ENCODE assay signal across 29 cellular contexts in genomic region chr1:42713293-42713692, GRCh38. TPM values are rescaled to one million over a fixed set of nuclear protein-coding genes. Genes with fewer than 3 reads are reported as not detected.
"Had no signal": no experiment of that assay in that cellular context is flagged by ENCODE, and none has a peak within 500 bp of the region (broad histone marks: within the 10 kb centered on the region; RNA-seq: fewer than 3 reads in every experiment).

No MANE protein-coding gene starts in this region.

- ATAC-seq: left colon; left lung; lower lobe of right lung; naive thymus-derived CD4-positive, alpha-beta T cell; natural killer cell treated with Interleukin-12 subunit alpha and Interleukin-12 subunit beta and Interleukin-15 and Interleukin-18, amount 100 ng/mL, for 72 hours; stimulated activated memory B cell treated with anti-CD40 and anti-IgM and Interleukin-4, amounts not matched to agents 10 μg/mL and 1 μg/mL and 100 μg/mL, for 72 hours; upper lobe of right lung had no signal

- H3K27me3 Mint-ChIP-seq: naive thymus-derived CD4-positive, alpha-beta T cell; natural killer cell treated with Interleukin-12 subunit alpha and Interleukin-12 subunit beta and Interleukin-15 and Interleukin-18, amount 100 ng/mL, for 72 hours; progenitor cell of endocrine pancreas; stimulated activated memory B cell treated with anti-CD40 and anti-IgM and Interleukin-4, amounts not matched to agents 10 μg/mL and 1 μg/mL and 100 μg/mL, for 72 hours had no signal

- H3K4me3 Mint-ChIP-seq: immature natural killer cell; mesothelial cell of epicardium; natural killer cell treated with Interleukin-12 subunit alpha and Interleukin-12 subunit beta and Interleukin-15 and Interleukin-18, amount 100 ng/mL, for 72 hours; stimulated activated memory B cell treated with anti-CD40 and anti-IgM and Interleukin-4, amounts not matched to agents 10 μg/mL and 1 μg/mL and 100 μg/mL, for 72 hours had no signal

- DNase-seq: hypothalamus; immature natural killer cell; kidney; left colon; left lung; lower lobe of right lung; mammary epithelial cell; mesendoderm; naive thymus-derived CD4-positive, alpha-beta T cell; ovary; right lobe of liver; stimulated activated CD4-positive, alpha-beta T cell treated with anti-CD3 and anti-CD28 coated beads, Interleukin-1b, Interleukin-23, amount 100 ng/mL, for 48 hours; stimulated activated CD4-positive, alpha-beta T cell treated with anti-CD3 and anti-CD28 coated beads, Interleukin-2, amount 100 ng/mL, for 48 hours; stimulated activated CD4-positive, alpha-beta T cell treated with anti-CD3 and anti-CD28 coated beads, Interleukin-4, amount 100 ng/mL, for 4 hours; stimulated activated CD8-positive, alpha-beta memory T cell treated with anti-CD3 and anti-CD28 coated beads, Interleukin-4, amount 100 ng/mL, for 48 hours; stimulated activated naive CD4-positive, alpha-beta T cell treated with Interleukin-2 at 50 U/mL for 16 hours; tibial artery; trophoblast cell; upper lobe of right lung had no signal

- FAIRE-seq: islet of Langerhans, kidney, urothelium cell line had no signal

- H3K27ac Mint-ChIP-seq: immature natural killer cell; mesothelial cell of epicardium; natural killer cell treated with Interleukin-12 subunit alpha and Interleukin-12 subunit beta and Interleukin-15 and Interleukin-18, amount 100 ng/mL, for 72 hours; progenitor cell of endocrine pancreas; stimulated activated memory B cell treated with anti-CD40 and anti-IgM and Interleukin-4, amounts not matched to agents 10 μg/mL and 1 μg/mL and 100 μg/mL, for 72 hours had no signal

- H3K4me1 Mint-ChIP-seq: mesothelial cell of epicardium had no signal

RNA-seq across cellular contexts. Expression of gene CLDN19, which starts 26.7 kb away (rescaled TPM):
- total RNA-seq: left colon; left lung; lower lobe of right lung; naive thymus-derived CD4-positive, alpha-beta T cell; natural killer cell treated with Interleukin-12 subunit alpha and Interleukin-12 subunit beta and Interleukin-15 and Interleukin-18, amount 100 ng/mL, for 72 hours; omental fat pad; pulmonary artery endothelial cell; subcutaneous adipose tissue; upper lobe of right lung had no signal
- polyA plus RNA-seq: immature natural killer cell; naive thymus-derived CD4-positive, alpha-beta T cell; neural cell had no signal
